Comparison of ENCODE assay signal across 18 cellular contexts in genomic region chr13:78826936-78827335, GRCh38.
"Had no signal": no experiment of that assay in that cellular context is flagged by ENCODE, and none has a peak within 500 bp of the region (broad histone marks: within the 10 kb centered on the region; RNA-seq: fewer than 3 reads in every experiment).

No MANE protein-coding gene starts in this region.

- H3K4me3 ChIP-seq: K562 had no signal

- H3K4me2 ChIP-seq: KMS-11, SK-N-SH had no signal

- DNase-seq: Kasumi-1; MM.1S; NCI-H1092 treated with DMSO at 0.1 percent for 48 hours; NCI-H1694 treated with DMSO at 0.1 percent for 48 hours; NCI-H1930; NCI-H2107; NCI-H2227 treated with DMSO at 0.1 percent for 48 hours; NCI-H524; NK-92 treated with Interleukin-12 subunit alpha and Interleukin-12 subunit beta, amount 100 ng/mL, for 24 hours; PC-3; SHP77; SK-N-SH; SW 1271 had no signal

- ATAC-seq: K562, Panc1, PC-3 had no signal

- H3K9ac ChIP-seq: KMS-11, SK-N-SH had no signal

- H3K27ac ChIP-seq: HL-60, KMS-11, RWPE1 had no signal
